ENCODE assay signal across 1 cellular context in the genomic region with DNA sequence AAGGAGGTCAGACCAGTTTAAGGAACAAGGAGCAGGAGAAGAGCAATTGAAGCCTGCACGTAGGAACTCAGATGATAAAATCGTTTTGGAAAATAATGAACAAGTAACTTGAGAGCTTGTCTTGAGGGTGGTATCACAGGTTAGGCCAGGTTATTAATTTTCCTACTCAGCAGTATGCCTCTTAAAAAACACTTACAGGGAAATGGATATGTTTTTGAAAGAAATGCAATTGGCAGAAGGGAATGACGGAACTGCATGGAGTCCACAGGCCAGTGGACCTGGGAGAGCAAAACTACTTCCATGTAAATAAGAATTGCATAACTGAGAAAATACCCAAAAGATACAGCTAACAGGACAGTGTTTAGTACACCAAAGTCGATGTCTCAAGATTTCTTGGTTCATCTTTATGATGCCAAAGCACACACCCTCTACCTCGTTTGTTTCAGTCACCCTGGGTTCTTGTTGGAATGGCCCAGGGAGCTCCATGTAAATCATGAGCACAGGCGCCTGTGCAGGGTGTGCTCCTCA.
TF ChIP-seq lines count a peak whose summit lies in the region.

No MANE protein-coding gene starts in this region.

TF ChIP-seq in GM12878, 131 proteins besides CTCF, POLR2A, EP300 and RAD21:
- TF ChIP-seq MEF2A (IDR thresholded peaks at IDR 0.05; ENCODE audit: insufficient read depth, low read depth, low read length) (no peak), FOS (IDR thresholded peaks at IDR 0.05; ENCODE audit: borderline replicate concordance, extremely low read depth, insufficient read length) (no peak), KAT2A (conservative IDR thresholded peaks at IDR 0.05; ENCODE audit: control insufficient read depth, low read depth, low read length) (no peak), ZZZ3 (IDR thresholded peaks at IDR 0.05; ENCODE audit: control insufficient read depth, insufficient read length, low read depth) (no peak), YBX1 (IDR thresholded peaks at IDR 0.05) (no peak), RBBP5 (conservative IDR thresholded peaks at IDR 0.05) (no peak), TCF12 (IDR thresholded peaks at IDR 0.05; ENCODE audit: low read depth, low read length) (no peak), SUZ12 (IDR thresholded peaks at IDR 0.05; ENCODE audit: unreplicated experiment) (no peak), EGR1 (IDR thresholded peaks at IDR 0.05; ENCODE audit: borderline replicate concordance in 1 of 2, low read depth in 2 of 2, low read length in 2 of 2) (no peak), NR2C2 (IDR thresholded peaks at IDR 0.05; ENCODE audit: borderline replicate concordance, control insufficient read depth, insufficient read length, low read depth) (no peak), TAF1 (IDR thresholded peaks at IDR 0.05; ENCODE audit: borderline replicate concordance, low read depth, low read length) (no peak), TBL1XR1 (IDR thresholded peaks at IDR 0.05; ENCODE audit: low read depth, low read length) (no peak), HDGF (IDR thresholded peaks at IDR 0.05) (no peak), SPI1 (IDR thresholded peaks at IDR 0.05; ENCODE audit: borderline replicate concordance, insufficient read depth, low read depth, low read length) (no peak)
- TF ChIP-seq, protein P1, sequence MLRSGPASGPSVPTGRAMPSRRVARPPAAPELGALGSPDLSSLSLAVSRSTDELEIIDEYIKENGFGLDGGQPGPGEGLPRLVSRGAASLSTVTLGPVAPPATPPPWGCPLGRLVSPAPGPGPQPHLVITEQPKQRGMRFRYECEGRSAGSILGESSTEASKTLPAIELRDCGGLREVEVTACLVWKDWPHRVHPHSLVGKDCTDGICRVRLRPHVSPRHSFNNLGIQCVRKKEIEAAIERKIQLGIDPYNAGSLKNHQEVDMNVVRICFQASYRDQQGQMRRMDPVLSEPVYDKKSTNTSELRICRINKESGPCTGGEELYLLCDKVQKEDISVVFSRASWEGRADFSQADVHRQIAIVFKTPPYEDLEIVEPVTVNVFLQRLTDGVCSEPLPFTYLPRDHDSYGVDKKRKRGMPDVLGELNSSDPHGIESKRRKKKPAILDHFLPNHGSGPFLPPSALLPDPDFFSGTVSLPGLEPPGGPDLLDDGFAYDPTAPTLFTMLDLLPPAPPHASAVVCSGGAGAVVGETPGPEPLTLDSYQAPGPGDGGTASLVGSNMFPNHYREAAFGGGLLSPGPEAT (IDR thresholded peaks at IDR 0.05; ENCODE audit: low read depth) = no peak
- TF ChIP-seq, protein P2, sequence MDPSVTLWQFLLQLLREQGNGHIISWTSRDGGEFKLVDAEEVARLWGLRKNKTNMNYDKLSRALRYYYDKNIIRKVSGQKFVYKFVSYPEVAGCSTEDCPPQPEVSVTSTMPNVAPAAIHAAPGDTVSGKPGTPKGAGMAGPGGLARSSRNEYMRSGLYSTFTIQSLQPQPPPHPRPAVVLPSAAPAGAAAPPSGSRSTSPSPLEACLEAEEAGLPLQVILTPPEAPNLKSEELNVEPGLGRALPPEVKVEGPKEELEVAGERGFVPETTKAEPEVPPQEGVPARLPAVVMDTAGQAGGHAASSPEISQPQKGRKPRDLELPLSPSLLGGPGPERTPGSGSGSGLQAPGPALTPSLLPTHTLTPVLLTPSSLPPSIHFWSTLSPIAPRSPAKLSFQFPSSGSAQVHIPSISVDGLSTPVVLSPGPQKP (IDR thresholded peaks at IDR 0.05; ENCODE audit: low read depth, low read length) = no peak
- TF ChIP-seq, protein P3, sequence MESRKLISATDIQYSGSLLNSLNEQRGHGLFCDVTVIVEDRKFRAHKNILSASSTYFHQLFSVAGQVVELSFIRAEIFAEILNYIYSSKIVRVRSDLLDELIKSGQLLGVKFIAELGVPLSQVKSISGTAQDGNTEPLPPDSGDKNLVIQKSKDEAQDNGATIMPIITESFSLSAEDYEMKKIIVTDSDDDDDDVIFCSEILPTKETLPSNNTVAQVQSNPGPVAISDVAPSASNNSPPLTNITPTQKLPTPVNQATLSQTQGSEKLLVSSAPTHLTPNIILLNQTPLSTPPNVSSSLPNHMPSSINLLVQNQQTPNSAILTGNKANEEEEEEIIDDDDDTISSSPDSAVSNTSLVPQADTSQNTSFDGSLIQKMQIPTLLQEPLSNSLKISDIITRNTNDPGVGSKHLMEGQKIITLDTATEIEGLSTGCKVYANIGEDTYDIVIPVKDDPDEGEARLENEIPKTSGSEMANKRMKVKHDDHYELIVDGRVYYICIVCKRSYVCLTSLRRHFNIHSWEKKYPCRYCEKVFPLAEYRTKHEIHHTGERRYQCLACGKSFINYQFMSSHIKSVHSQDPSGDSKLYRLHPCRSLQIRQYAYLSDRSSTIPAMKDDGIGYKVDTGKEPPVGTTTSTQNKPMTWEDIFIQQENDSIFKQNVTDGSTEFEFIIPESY (IDR thresholded peaks at IDR 0.05) = no peak
- TF ChIP-seq, protein P4, sequence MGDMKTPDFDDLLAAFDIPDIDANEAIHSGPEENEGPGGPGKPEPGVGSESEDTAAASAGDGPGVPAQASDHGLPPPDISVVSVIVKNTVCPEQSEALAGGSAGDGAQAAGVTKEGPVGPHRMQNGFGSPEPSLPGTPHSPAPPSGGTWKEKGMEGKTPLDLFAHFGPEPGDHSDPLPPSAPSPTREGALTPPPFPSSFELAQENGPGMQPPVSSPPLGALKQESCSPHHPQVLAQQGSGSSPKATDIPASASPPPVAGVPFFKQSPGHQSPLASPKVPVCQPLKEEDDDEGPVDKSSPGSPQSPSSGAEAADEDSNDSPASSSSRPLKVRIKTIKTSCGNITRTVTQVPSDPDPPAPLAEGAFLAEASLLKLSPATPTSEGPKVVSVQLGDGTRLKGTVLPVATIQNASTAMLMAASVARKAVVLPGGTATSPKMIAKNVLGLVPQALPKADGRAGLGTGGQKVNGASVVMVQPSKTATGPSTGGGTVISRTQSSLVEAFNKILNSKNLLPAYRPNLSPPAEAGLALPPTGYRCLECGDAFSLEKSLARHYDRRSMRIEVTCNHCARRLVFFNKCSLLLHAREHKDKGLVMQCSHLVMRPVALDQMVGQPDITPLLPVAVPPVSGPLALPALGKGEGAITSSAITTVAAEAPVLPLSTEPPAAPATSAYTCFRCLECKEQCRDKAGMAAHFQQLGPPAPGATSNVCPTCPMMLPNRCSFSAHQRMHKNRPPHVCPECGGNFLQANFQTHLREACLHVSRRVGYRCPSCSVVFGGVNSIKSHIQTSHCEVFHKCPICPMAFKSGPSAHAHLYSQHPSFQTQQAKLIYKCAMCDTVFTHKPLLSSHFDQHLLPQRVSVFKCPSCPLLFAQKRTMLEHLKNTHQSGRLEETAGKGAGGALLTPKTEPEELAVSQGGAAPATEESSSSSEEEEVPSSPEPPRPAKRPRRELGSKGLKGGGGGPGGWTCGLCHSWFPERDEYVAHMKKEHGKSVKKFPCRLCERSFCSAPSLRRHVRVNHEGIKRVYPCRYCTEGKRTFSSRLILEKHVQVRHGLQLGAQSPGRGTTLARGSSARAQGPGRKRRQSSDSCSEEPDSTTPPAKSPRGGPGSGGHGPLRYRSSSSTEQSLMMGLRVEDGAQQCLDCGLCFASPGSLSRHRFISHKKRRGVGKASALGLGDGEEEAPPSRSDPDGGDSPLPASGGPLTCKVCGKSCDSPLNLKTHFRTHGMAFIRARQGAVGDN (IDR thresholded peaks at IDR 0.05) = no peak
- TF ChIP-seq, protein P5, sequence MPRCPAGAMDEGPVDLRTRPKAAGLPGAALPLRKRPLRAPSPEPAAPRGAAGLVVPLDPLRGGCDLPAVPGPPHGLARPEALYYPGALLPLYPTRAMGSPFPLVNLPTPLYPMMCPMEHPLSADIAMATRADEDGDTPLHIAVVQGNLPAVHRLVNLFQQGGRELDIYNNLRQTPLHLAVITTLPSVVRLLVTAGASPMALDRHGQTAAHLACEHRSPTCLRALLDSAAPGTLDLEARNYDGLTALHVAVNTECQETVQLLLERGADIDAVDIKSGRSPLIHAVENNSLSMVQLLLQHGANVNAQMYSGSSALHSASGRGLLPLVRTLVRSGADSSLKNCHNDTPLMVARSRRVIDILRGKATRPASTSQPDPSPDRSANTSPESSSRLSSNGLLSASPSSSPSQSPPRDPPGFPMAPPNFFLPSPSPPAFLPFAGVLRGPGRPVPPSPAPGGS (IDR thresholded peaks at IDR 0.05; ENCODE audit: borderline replicate concordance, insufficient read depth, low read depth, low read length, poor library complexity, severe bottlenecking) = no peak
